24 cellular contexts compared by ENCODE assay signal in the genomic region with DNA sequence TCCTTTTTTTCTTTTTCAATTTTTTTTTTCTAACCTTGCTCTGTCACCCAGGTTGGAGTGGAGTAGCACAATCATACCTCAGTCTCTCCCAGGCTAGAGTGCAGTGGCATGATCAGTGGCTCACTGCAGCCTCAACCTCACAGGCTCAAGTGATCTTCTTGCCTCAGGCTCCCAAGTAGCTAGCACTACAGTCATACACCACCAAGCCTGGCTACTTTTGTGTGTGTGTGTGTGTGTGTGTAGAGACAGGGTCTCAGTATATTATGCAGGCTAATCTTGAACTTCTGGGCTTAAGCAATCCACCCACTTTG.
DNase-seq lines count a peak whose midpoint lies in the region; ATAC-seq and TF ChIP-seq lines count a peak whose summit lies in the region.
"Had no signal": no experiment of that assay in that cellular context is flagged by ENCODE, and none has a peak within 500 bp of the region (broad histone marks: within the 10 kb centered on the region; RNA-seq: fewer than 3 reads in every experiment).

No MANE protein-coding gene starts in this region.

- H3K9me3 ChIP-seq in SJCRH30 (replicated peaks) (no peaks in the 10 kb centered on the region), mesodermal cell (ENCODE audit: control insufficient read depth, low read length) (no peaks in the 10 kb centered on the region)
- H3K9me3 ChIP-seq: mucosa of descending colon, sigmoid colon, transverse colon had no signal

- no peaks in the 10 kb centered on the region for H3K27me3 ChIP-seq in SJCRH30
- H3K27me3 ChIP-seq: cardiac muscle cell, sigmoid colon, transverse colon had no signal

- ATAC-seq in HG03045 (IDR thresholded peaks at IDR 0.05; ENCODE audit: unreplicated experiment), result no peak
- ATAC-seq: mucosa of descending colon, T-helper 17 cell had no signal

- DNase-seq in H4 (ENCODE audit: low spot score) (peak; percentile 5), SJCRH30 (no peak), fibroblast of pulmonary artery (ENCODE audit: low read depth) (peak; percentile 18), SK-N-DZ (ENCODE audit: low spot score) (no peak), HuH-7 (ENCODE audit: low spot score) (no peak)
- no peak for DNase-seq in activated CD4-positive, alpha-beta T cell treated with anti-CD3 and anti-CD28 coated beads, Interleukin-2, amount 50 U/mL, for 1 hour
- DNase-seq: activated CD4-positive, alpha-beta T cell treated with anti-CD3 and anti-CD28 coated beads for 4 hours; activated naive CD4-positive, alpha-beta T cell treated with anti-CD3 and anti-CD28 coated beads for 36 hours; activated T-cell treated with anti-CD3 and anti-CD28 coated beads, Interleukin-2, amount 50 U/mL, for 72 hours; CD4-positive, alpha-beta T cell; DMS 273 treated with DMSO at 0.1 percent for 48 hours; KG1; mucosa of descending colon; MV-4-11; NCI-H146; NCI-H524; posterior cingulate gyrus; sigmoid colon; T-helper 17 cell; transverse colon had no signal

- H3K4me1 ChIP-seq in SJCRH30 (peaks cover 6% of the 10 kb centered on the region), mesodermal cell (ENCODE audit: control insufficient read depth, insufficient read depth, low read length, poor library complexity, severe bottlenecking) (peaks cover 9% of the 10 kb centered on the region)
- H3K4me1 ChIP-seq: sigmoid colon, transverse colon had no signal

- H3K36me3 ChIP-seq in SJCRH30 (no peaks in the 10 kb centered on the region), mesodermal cell (ENCODE audit: control insufficient read depth, insufficient read depth, low read length) (no peaks in the 10 kb centered on the region)
- H3K36me3 ChIP-seq: cardiac muscle cell, sigmoid colon, transverse colon had no signal

- no peak for TF ChIP-seq CTCF in fibroblast of pulmonary artery (IDR thresholded peaks at IDR 0.05; ENCODE audit: low read length, missing control alignments)

- H3K27ac ChIP-seq in SJCRH30 (peak overlapping the region; percentile 22; the same call in 1 of the 2 replicates), mesodermal cell (ENCODE audit: low read depth, low read length, severe bottlenecking) (peak overlapping the region; percentile 36)
- H3K27ac ChIP-seq: cardiac muscle cell, sigmoid colon, SK-N-MC, transverse colon had no signal

- H3K4me3 ChIP-seq in SJCRH30 (no peak overlapping the region), fibroblast of pulmonary artery (replicated peaks; ENCODE audit: low read depth, low read length) (no peak overlapping the region), mesodermal cell (ENCODE audit: extremely low read depth, insufficient read depth, low read length, poor library complexity, severe bottlenecking) (no peak overlapping the region)
- H3K4me3 ChIP-seq: cardiac muscle cell, mucosa of descending colon, sigmoid colon, SK-N-MC, transverse colon had no signal

Comparison
In these comparisons a context has a peak if more than half of its experiments do, and no peak if none do; other contexts are left out.
1. DNase-seq: peak in H4 (single experiment) and fibroblast of pulmonary artery (single experiment); none in SJCRH30 (0 of 2), activated CD4-positive, alpha-beta T cell treated with anti-CD3 and anti-CD28 coated beads, Interleukin-2, amount 50 U/mL, for 1 hour (single experiment), SK-N-DZ (single experiment) and HuH-7 (single experiment).